Comparison of ENCODE assay signal across 19 cellular contexts in genomic region chr13:112446867-112447266, GRCh38.
"Had no signal": no experiment of that assay in that cellular context is flagged by ENCODE, and none has a peak within 500 bp of the region (broad histone marks: within the 10 kb centered on the region; RNA-seq: fewer than 3 reads in every experiment).

No MANE protein-coding gene starts in this region.

- H3K36me3 Mint-ChIP-seq: naive thymus-derived CD4-positive, alpha-beta T cell; type B pancreatic cell had no signal

- H3K4me1 ChIP-seq: adrenal gland, SJCRH30, testis had no signal

- ATAC-seq: mucosa of descending colon; naive thymus-derived CD4-positive, alpha-beta T cell had no signal

- H3K27ac ChIP-seq: adrenal gland, dorsolateral prefrontal cortex, left ventricle myocardium inferior, SJCRH30, testis, WERI-Rb-1 had no signal

- H3K9me3 ChIP-seq: adrenal gland, left ventricle myocardium inferior, mucosa of descending colon, SJCRH30, testis had no signal

- DNase-seq: activated CD4-positive, alpha-beta T cell treated with anti-CD3 and anti-CD28 coated beads for 1 hour; activated naive CD4-positive, alpha-beta T cell treated with anti-CD3 and anti-CD28 coated beads, Interleukin-2, amount 50 U/mL, for 16 hours; dorsolateral prefrontal cortex; foreskin melanocyte; glutamatergic neuron; hypothalamus; left ventricle myocardium inferior; mucosa of descending colon; retina; SJCRH30; stimulated activated CD4-positive, alpha-beta T cell treated with anti-CD3 and anti-CD28 coated beads, Interleukin-2, amount 100 ng/mL, for 48 hours; testis; WERI-Rb-1 had no signal

- H3K27ac Mint-ChIP-seq: activated T-cell treated with anti-CD3 and anti-CD28 coated beads, Interleukin-2, amount 50 U/mL, for 24 hours; activated T-helper 2 cell treated with anti-CD3 and anti-CD28 coated beads, Interferon-gamma antibody, Interleukin-2, Interleukin-4, amounts not matched to agents 10 μg/mL and 5 μg/mL and 100 μg/mL, durations not matched to agents 14 hours and 24 hours and 36 hours; type B pancreatic cell had no signal

- H3K36me3 ChIP-seq: adrenal gland, left ventricle myocardium inferior, SJCRH30, WERI-Rb-1 had no signal

- FAIRE-seq: astrocyte had no signal

- H3K4me3 Mint-ChIP-seq: activated T-cell treated with anti-CD3 and anti-CD28 coated beads, Interleukin-2, amount 50 U/mL, for 24 hours; naive thymus-derived CD4-positive, alpha-beta T cell; type B pancreatic cell had no signal

- H3K9me3 Mint-ChIP-seq: activated T-cell treated with anti-CD3 and anti-CD28 coated beads, Interleukin-2, amount 50 U/mL, for 24 hours; activated T-helper 2 cell treated with anti-CD3 and anti-CD28 coated beads, Interferon-gamma antibody, Interleukin-2, Interleukin-4, amounts not matched to agents 10 μg/mL and 5 μg/mL and 100 μg/mL, durations not matched to agents 14 hours and 24 hours and 36 hours; naive thymus-derived CD4-positive, alpha-beta T cell; type B pancreatic cell had no signal

- H3K4me3 ChIP-seq: adrenal gland, dorsolateral prefrontal cortex, left ventricle myocardium inferior, mucosa of descending colon, SJCRH30, testis had no signal
